ENCODE assay signal across 16 cellular contexts in genomic region chr10:6567203-6567703, GRCh38. TPM values are rescaled to one million over a fixed set of nuclear protein-coding genes. Genes with fewer than 3 reads are reported as not detected.
DNase-seq lines count a peak whose midpoint lies in the region; ATAC-seq and TF ChIP-seq lines count a peak whose summit lies in the region.
"Had no signal": no experiment of that assay in that cellular context is flagged by ENCODE, and none has a peak within 500 bp of the region (broad histone marks: within the 10 kb centered on the region; RNA-seq: fewer than 3 reads in every experiment).

No MANE protein-coding gene starts in this region.

- no peak overlapping the region for H2BK120ac ChIP-seq in mesenchymal stem cell (ENCODE audit: low read depth, low read length)

- CTCF ChIA-PET in activated CD4-positive, alpha-beta T cell treated with anti-CD3 and anti-CD28 coated beads for 36 hours (lab: Charles Lee) = interaction anchor here (0.6 to 5.3 kb wide), 5 partner anchors 10 to 99 kb away, joined by 3 to 31 read pairs (median 3); no protein-coding TSS in a partner anchor

- no peak overlapping the region for H3K4me3 Mint-ChIP-seq in activated CD4-positive, alpha-beta T cell treated with anti-CD3 and anti-CD28 coated beads for 36 hours
- no peak overlapping the region for H3K4me3 Mint-ChIP-seq in stimulated activated naive CD8-positive, alpha-beta T cell treated with anti-CD3 and anti-CD28 coated beads, Interleukin-15, Interleukin-2, amounts not matched to agents 100 ng/mL and 50 ng/mL, for 24 hours

- intact Hi-C loops in activated CD4-positive, alpha-beta T cell treated with anti-CD3 and anti-CD28 coated beads for 36 hours (cut with DNase I, micrococcal nuclease) = no loop called here
- intact Hi-C loops in thyroid gland (cut with DNase I) = loop anchor here (10.0 kb wide), 1 partner anchor 52 kb away; no protein-coding TSS in a partner anchor
- intact Hi-C loops in posterior cingulate gyrus (cut with DNase I) = no loop called here

- H3K27me3 Mint-ChIP-seq in activated CD4-positive, alpha-beta T cell treated with anti-CD3 and anti-CD28 coated beads for 36 hours = no peaks in the 10 kb centered on the region
- H3K27me3 Mint-ChIP-seq in stimulated activated naive CD8-positive, alpha-beta T cell treated with anti-CD3 and anti-CD28 coated beads, Interleukin-15, Interleukin-2, amounts not matched to agents 100 ng/mL and 50 ng/mL, for 24 hours = no peaks in the 10 kb centered on the region

- H3K4me1 ChIP-seq in mesenchymal stem cell (ENCODE audit: control insufficient read depth, insufficient read depth, low read depth, low read length) (no peaks in the 10 kb centered on the region), thyroid gland (peaks cover 79 to 83% of the 10 kb centered on the region in 2 donors)

- POLR2A ChIA-PET in activated CD4-positive, alpha-beta T cell treated with anti-CD3 and anti-CD28 coated beads for 36 hours (lab: Charles Lee) = interaction anchor here (0.7 kb wide), 1 partner anchor 10 kb away, joined by 6 read pairs; no protein-coding TSS in a partner anchor

- no peak for DNase-seq in activated CD4-positive, alpha-beta T cell treated with anti-CD3 and anti-CD28 coated beads for 36 hours
- DNase-seq in activated CD4-positive, alpha-beta T cell treated with anti-CD3 and anti-CD28 coated beads, Interleukin-2, amount 50 U/mL, for 48 hours = no peak
- no peak for DNase-seq in stimulated activated naive CD8-positive, alpha-beta T cell treated with anti-CD3 and anti-CD28 coated beads, Interleukin-15, Interleukin-2, amounts not matched to agents 100 U/mL and 50 U/mL, for 24 hours
- DNase-seq in mesenchymal stem cell (no peak), thyroid gland (no peak), dedifferentiated amniotic fluid mesenchymal stem cell (ENCODE audit: extremely low spot score) (no peak), posterior cingulate gyrus (no peak)
- DNase-seq: GF-D8, HCEC 1CT, MG63, NCI-H1092 treated with DMSO at 0.1 percent for 48 hours, NCI-H1694 treated with DMSO at 0.1 percent for 48 hours, NCI-H446 had no signal

- H3K4me3 ChIP-seq in mesenchymal stem cell (ENCODE audit: insufficient read depth in 1 of 2, low read depth in 1 of 2, low read length in 2 of 2) (no peak overlapping the region), thyroid gland (replicated peaks in 1 of 3) (no peak overlapping the region)
- H3K4me3 ChIP-seq: MG63 had no signal

- H4K8ac ChIP-seq in mesenchymal stem cell (ENCODE audit: low read length) = peak overlapping the region; percentile 23

- H3K4me2 ChIP-seq in mesenchymal stem cell (ENCODE audit: low read length, poor library complexity, severe bottlenecking) = no peak overlapping the region

- no peak overlapping the region for H2BK12ac ChIP-seq in mesenchymal stem cell (ENCODE audit: low read length in 2 of 2)

- H2BK5ac ChIP-seq in mesenchymal stem cell (ENCODE audit: low read depth, low read length, poor library complexity, severe bottlenecking) = no peak overlapping the region

- H3K27me3 ChIP-seq in mesenchymal stem cell (ENCODE audit: control insufficient read depth in 1 of 2, insufficient read depth in 1 of 2, low read length in 2 of 2) = peaks cover 15 to 65% of the 10 kb centered on the region in 2 experiments
- no peaks in the 10 kb centered on the region for H3K27me3 ChIP-seq in thyroid gland

- 98% methylated on average over 4 of the region's 5 CpGs for WGBS in mesenchymal stem cell
- 88 to 93% methylated on average over 5 of the region's 5 CpGs for WGBS in thyroid gland, 2 donors

- no peaks in the 10 kb centered on the region for H3K79me1 ChIP-seq in mesenchymal stem cell (replicated peaks; ENCODE audit: low read length, poor library complexity, severe bottlenecking)

- H3K27ac Mint-ChIP-seq in activated CD4-positive, alpha-beta T cell treated with anti-CD3 and anti-CD28 coated beads for 36 hours = peak overlapping the region; percentile 59
- peak overlapping the region; percentile 26 for H3K27ac Mint-ChIP-seq in stimulated activated naive CD8-positive, alpha-beta T cell treated with anti-CD3 and anti-CD28 coated beads, Interleukin-15, Interleukin-2, amounts not matched to agents 100 ng/mL and 50 ng/mL, for 24 hours

- H2AFZ ChIP-seq in mesenchymal stem cell (ENCODE audit: low read depth, low read length) = no peak overlapping the region

- no peak overlapping the region for H2BK15ac ChIP-seq in mesenchymal stem cell (ENCODE audit: low read depth, poor library complexity, severe bottlenecking)

- no peak for TF ChIP-seq CTCF in thyroid gland (IDR thresholded peaks at IDR 0.05)

- no peak overlapping the region for H3K27ac ChIP-seq in mesenchymal stem cell (ENCODE audit: low read length, poor library complexity, severe bottlenecking)
- H3K27ac ChIP-seq in thyroid gland = peak overlapping the region; percentile 84 to 94 (median 90)
- H3K27ac ChIP-seq: C4-2B had no signal

- no peak overlapping the region for H4K91ac ChIP-seq in mesenchymal stem cell (ENCODE audit: low read length)

- no peak overlapping the region for H3K14ac ChIP-seq in mesenchymal stem cell (ENCODE audit: low read length in 2 of 2)

- H2AK5ac ChIP-seq in mesenchymal stem cell (ENCODE audit: low read length, severe bottlenecking) = no peak overlapping the region

- H3K36me3 Mint-ChIP-seq in activated CD4-positive, alpha-beta T cell treated with anti-CD3 and anti-CD28 coated beads for 36 hours (ENCODE audit: low read depth) = peaks cover 20% of the 10 kb centered on the region
- peaks cover 15% of the 10 kb centered on the region for H3K36me3 Mint-ChIP-seq in stimulated activated naive CD8-positive, alpha-beta T cell treated with anti-CD3 and anti-CD28 coated beads, Interleukin-15, Interleukin-2, amounts not matched to agents 100 ng/mL and 50 ng/mL, for 24 hours (ENCODE audit: low read depth)

- peaks cover 94% of the 10 kb centered on the region for H3K4me1 Mint-ChIP-seq in activated CD4-positive, alpha-beta T cell treated with anti-CD3 and anti-CD28 coated beads for 36 hours
- H3K4me1 Mint-ChIP-seq in stimulated activated naive CD8-positive, alpha-beta T cell treated with anti-CD3 and anti-CD28 coated beads, Interleukin-15, Interleukin-2, amounts not matched to agents 100 ng/mL and 50 ng/mL, for 24 hours (ENCODE audit: low read depth) = peaks cover 94% of the 10 kb centered on the region

- ATAC-seq in activated CD4-positive, alpha-beta T cell treated with anti-CD3 and anti-CD28 coated beads for 36 hours = no peak
- no peak for ATAC-seq in stimulated activated naive CD8-positive, alpha-beta T cell treated with anti-CD3 and anti-CD28 coated beads, Interleukin-15, Interleukin-2, amounts not matched to agents 100 U/mL and 50 U/mL, for 24 hours

- no peak overlapping the region for H3K4ac ChIP-seq in mesenchymal stem cell (ENCODE audit: low read depth in 1 of 2, low read length in 2 of 2)

- H3K9me3 Mint-ChIP-seq in activated CD4-positive, alpha-beta T cell treated with anti-CD3 and anti-CD28 coated beads for 36 hours (ENCODE audit: low read depth) = no peaks in the 10 kb centered on the region
- no peaks in the 10 kb centered on the region for H3K9me3 Mint-ChIP-seq in stimulated activated naive CD8-positive, alpha-beta T cell treated with anti-CD3 and anti-CD28 coated beads, Interleukin-15, Interleukin-2, amounts not matched to agents 100 ng/mL and 50 ng/mL, for 24 hours

- H3K18ac ChIP-seq in mesenchymal stem cell (ENCODE audit: low read depth in 1 of 2, low read length in 2 of 2) = no peak overlapping the region

- no peak overlapping the region for H3K9ac ChIP-seq in mesenchymal stem cell (ENCODE audit: low read length)

- no peak for TF ChIP-seq POLR2A in thyroid gland (IDR thresholded peaks at IDR 0.05)

- H3K36me3 ChIP-seq in mesenchymal stem cell (ENCODE audit: control insufficient read depth in 1 of 2, insufficient read depth in 2 of 2, low read depth in 1 of 2, low read length in 2 of 2) (no peaks in the 10 kb centered on the region), thyroid gland (no peaks in the 10 kb centered on the region)
- H3K36me3 ChIP-seq: MG63 had no signal

- H3K9me3 ChIP-seq in mesenchymal stem cell (ENCODE audit: control insufficient read depth, low read length) (no peaks in the 10 kb centered on the region), thyroid gland (no peaks in the 10 kb centered on the region)
- H3K9me3 ChIP-seq: MG63 had no signal

- no peak overlapping the region for H3K23ac ChIP-seq in mesenchymal stem cell (ENCODE audit: low read length in 2 of 2)

RNA-seq across cellular contexts. Expression of gene PRKCQ, which starts 12.8 kb away (rescaled TPM):
- total RNA-seq in activated CD4-positive, alpha-beta T cell treated with anti-CD3 and anti-CD28 coated beads for 36 hours = 10 to 100 TPM; 32.9 to 39.0 TPM
- 0.21 TPM for polyA plus RNA-seq in mesenchymal stem cell (2013, experiment 1 of 2)
- 0.21 TPM for polyA plus RNA-seq in mesenchymal stem cell (2013, experiment 2 of 2)
- total RNA-seq in thyroid gland = 10 to 100 TPM; 24.2 to 45.7 (median 34.5) TPM
- total RNA-seq: A172 had no signal
